In the genomic region with DNA sequence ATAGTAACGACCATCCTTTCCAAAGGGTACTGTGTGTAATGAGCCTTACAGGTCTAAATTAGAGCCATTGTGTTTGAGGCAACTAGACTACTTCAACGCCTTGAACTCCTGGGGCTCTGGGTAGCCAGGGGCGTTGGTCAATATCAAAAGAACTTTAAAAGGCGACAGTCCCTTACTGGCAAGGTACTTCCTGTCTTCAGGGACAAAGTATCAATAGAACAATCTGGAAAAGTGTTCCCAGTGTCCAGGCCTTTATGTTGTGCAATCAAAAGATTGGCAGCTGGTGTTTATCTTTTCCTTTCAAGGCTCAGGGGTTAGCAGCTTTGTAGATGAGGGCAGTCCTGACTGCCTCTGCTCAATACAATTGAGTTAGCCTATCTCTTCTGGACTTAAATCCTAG, we compare ENCODE assay signal across 1 cellular context.
TF ChIP-seq lines count a peak whose summit lies in the region.

No MANE protein-coding gene starts in this region.

TF ChIP-seq in neural cell, 6 proteins besides CTCF, POLR2A, EP300 and RAD21 (continued from another document):
- TF ChIP-seq, protein P1, sequence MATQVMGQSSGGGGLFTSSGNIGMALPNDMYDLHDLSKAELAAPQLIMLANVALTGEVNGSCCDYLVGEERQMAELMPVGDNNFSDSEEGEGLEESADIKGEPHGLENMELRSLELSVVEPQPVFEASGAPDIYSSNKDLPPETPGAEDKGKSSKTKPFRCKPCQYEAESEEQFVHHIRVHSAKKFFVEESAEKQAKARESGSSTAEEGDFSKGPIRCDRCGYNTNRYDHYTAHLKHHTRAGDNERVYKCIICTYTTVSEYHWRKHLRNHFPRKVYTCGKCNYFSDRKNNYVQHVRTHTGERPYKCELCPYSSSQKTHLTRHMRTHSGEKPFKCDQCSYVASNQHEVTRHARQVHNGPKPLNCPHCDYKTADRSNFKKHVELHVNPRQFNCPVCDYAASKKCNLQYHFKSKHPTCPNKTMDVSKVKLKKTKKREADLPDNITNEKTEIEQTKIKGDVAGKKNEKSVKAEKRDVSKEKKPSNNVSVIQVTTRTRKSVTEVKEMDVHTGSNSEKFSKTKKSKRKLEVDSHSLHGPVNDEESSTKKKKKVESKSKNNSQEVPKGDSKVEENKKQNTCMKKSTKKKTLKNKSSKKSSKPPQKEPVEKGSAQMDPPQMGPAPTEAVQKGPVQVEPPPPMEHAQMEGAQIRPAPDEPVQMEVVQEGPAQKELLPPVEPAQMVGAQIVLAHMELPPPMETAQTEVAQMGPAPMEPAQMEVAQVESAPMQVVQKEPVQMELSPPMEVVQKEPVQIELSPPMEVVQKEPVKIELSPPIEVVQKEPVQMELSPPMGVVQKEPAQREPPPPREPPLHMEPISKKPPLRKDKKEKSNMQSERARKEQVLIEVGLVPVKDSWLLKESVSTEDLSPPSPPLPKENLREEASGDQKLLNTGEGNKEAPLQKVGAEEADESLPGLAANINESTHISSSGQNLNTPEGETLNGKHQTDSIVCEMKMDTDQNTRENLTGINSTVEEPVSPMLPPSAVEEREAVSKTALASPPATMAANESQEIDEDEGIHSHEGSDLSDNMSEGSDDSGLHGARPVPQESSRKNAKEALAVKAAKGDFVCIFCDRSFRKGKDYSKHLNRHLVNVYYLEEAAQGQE (IDR thresholded peaks at IDR 0.05; ENCODE audit: borderline replicate concordance) = no peak
- TF ChIP-seq TAF1 (IDR thresholded peaks at IDR 0.05; ENCODE audit: low read depth) (no peak), MXI1 (conservative IDR thresholded peaks at IDR 0.05; ENCODE audit: poor library complexity, severe bottlenecking) (no peak)
TF ChIP-seq in neural cell: peak in this region for 0.
